8 cellular contexts compared by ENCODE assay signal in genomic region chr22:29267858-29268510, GRCh38. TPM values are rescaled to one million over a fixed set of nuclear protein-coding genes. Genes with fewer than 3 reads are reported as not detected.
A peak's percentile ranks its signal among the peaks of the same experiment; 100 is the strongest.
DNase-seq lines count a peak whose midpoint lies in the region; ATAC-seq and TF ChIP-seq lines count a peak whose summit lies in the region.

EWSR1 (plus strand) TSS chr22:29268268; CDS start chr22:29268337, 69 bp downstream.
RHBDD3 (minus strand) TSS chr22:29267981; CDS start chr22:29265626, 2,355 bp downstream.

- ATAC-seq in GM19025 (IDR thresholded peaks at IDR 0.05; ENCODE audit: low read depth, unreplicated experiment) (peak; percentile 68), HG03280 (IDR thresholded peaks at IDR 0.05; ENCODE audit: unreplicated experiment) (peak; percentile 78)

- no peaks in the 10 kb centered on the region for H3K27me3 ChIP-seq in spleen (replicated peaks in 1 of 7)

- H3K4me3 ChIP-seq in spleen = peak within 1 kb of the TSS; percentile 80 to 99 (median 96)

- DNase-seq in AG08396 (ENCODE audit: low spot score) (peak; percentile 98), NCI-H345 treated with DMSO at 0.1 percent for 48 hours (lab: John Stamatoyannopoulos, UW; ENCODE audit: unreplicated experiment) (peak; percentile 74), caudate nucleus (lab: John Stamatoyannopoulos, UW) (peak; percentile 12 to 100 (median 95)), inferior parietal cortex (ENCODE audit: extremely low spot score) (peak; percentile 96), spleen (peak; percentile 97)
- DNase-seq in activated CD4-positive, CD25-positive, alpha-beta regulatory T cell (lab: John Stamatoyannopoulos, UW) = peak; percentile 87 to 97 (median 92)

- TF ChIP-seq POLR2A in spleen (IDR thresholded peaks at IDR 0.05) = peak in 2 of 3 donors; percentile 64 to 68

- peak within 1 kb of the TSS; percentile 100 for H3K27ac ChIP-seq in caudate nucleus (ENCODE audit: low read depth, low read length)
- peak within 1 kb of the TSS; percentile 98 to 100 (median 99) for H3K27ac ChIP-seq in spleen

- 0 to 1% (median 0%) methylated on average over 54 to 67 of the region's 67 CpGs for WGBS in spleen, 5 donors

- peaks cover 0 to 54% (median 10%) of the 10 kb centered on the region in 6 donors for H3K36me3 ChIP-seq in spleen

- H3K4me1 ChIP-seq in spleen = peaks cover 47 to 77% (median 62%) of the 10 kb centered on the region in 6 donors

- TF ChIP-seq CTCF in spleen (IDR thresholded peaks at IDR 0.05 in 8 of 11, conservative IDR thresholded peaks at IDR 0.05 in 3 of 11) = peak in 1 of 11 experiments; percentile 22

- intact Hi-C loops in spleen (cut with DNase I; ENCODE audit: low total_unique reads) = no loop called here

- H3K9me3 ChIP-seq in spleen = no peaks in the 10 kb centered on the region

RNA-seq across cellular contexts. Expression of gene EWSR1, which starts in this region (rescaled TPM):
- total RNA-seq in spleen = 100 to 1,000 TPM; 181 to 282 (median 266) TPM
- 100 to 1,000 TPM; 127 to 207 (median 204) TPM for polyA plus RNA-seq in spleen

RNA-seq across cellular contexts. Expression of gene RHBDD3, which starts in this region (rescaled TPM):
- total RNA-seq in spleen = 10 to 100 TPM; 17.6 to 45.8 (median 24.7) TPM
- 10 to 100 TPM; 16.3 to 36.5 (median 23.9) TPM for polyA plus RNA-seq in spleen

Comparison
In these comparisons a context has a peak if more than half of its experiments do, and no peak if none do; other contexts are left out.
1. Peak in every context shown above with its lines: DNase-seq, ATAC-seq, H3K4me3 ChIP-seq and H3K27ac ChIP-seq.